Comparison of ENCODE assay signal across 24 cellular contexts in genomic region chr5:15791859-15792258, GRCh38.
DNase-seq lines count a peak whose midpoint lies in the region; ATAC-seq, FAIRE-seq and TF ChIP-seq lines count a peak whose summit lies in the region.
"Had no signal": no experiment of that assay in that cellular context is flagged by ENCODE, and none has a peak within 500 bp of the region (broad histone marks: within the 10 kb centered on the region; RNA-seq: fewer than 3 reads in every experiment).

No MANE protein-coding gene starts in this region.

- ATAC-seq in GM21786 (IDR thresholded peaks at IDR 0.05; ENCODE audit: unreplicated experiment): no peak
- ATAC-seq: HepG2; right lobe of liver; stimulated activated naive CD8-positive, alpha-beta T cell treated with anti-CD3 and anti-CD28 coated beads, Interleukin-15, amount 100 ng/mL, for 72 hours; WTC11 had no signal

- peak; percentile 38 for DNase-seq in GM04503 (ENCODE audit: low read depth)
- peak; percentile 69 for DNase-seq in astrocyte (ENCODE audit: low read depth)
- peak; percentile 18 for DNase-seq in fibroblast of villous mesenchyme (ENCODE audit: low read depth)
- no peak for DNase-seq in foreskin melanocyte
- DNase-seq in GDM1 (lab: John Stamatoyannopoulos, UW): no peak
- no peak for DNase-seq in amniotic stem cell (lab: John Stamatoyannopoulos, UW)
- DNase-seq: activated naive CD4-positive, alpha-beta T cell treated with anti-CD3 and anti-CD28 coated beads, Interleukin-2, amount 50 U/mL, for 16 hours; aorta; BE2C; DMS53; effector CD4-positive, alpha-beta T cell; NCI-H1092; NCI-H187 treated with DMSO at 0.1 percent for 48 hours; NCI-H774; right lobe of liver; stimulated activated naive CD8-positive, alpha-beta T cell treated with anti-CD3 and anti-CD28 coated beads, Interleukin-15, amount 100 ng/mL, for 72 hours; transverse colon had no signal

- peaks cover 66% of the 10 kb centered on the region for H4K20me1 ChIP-seq in astrocyte (ENCODE audit: insufficient read depth, low read length)

- H3K4me1 Mint-ChIP-seq in astrocyte (ENCODE audit: low read depth, unreplicated experiment): peaks cover 43% of the 10 kb centered on the region
- H3K4me1 Mint-ChIP-seq: stimulated activated naive CD8-positive, alpha-beta T cell treated with anti-CD3 and anti-CD28 coated beads, Interleukin-15, amount 100 ng/mL, for 72 hours had no signal

- no peak overlapping the region for H3K27ac Mint-ChIP-seq in astrocyte (ENCODE audit: unreplicated experiment)
- H3K27ac Mint-ChIP-seq: nephron, WTC11 had no signal

- peak overlapping the region; percentile 36 for H3K4me2 ChIP-seq in astrocyte (ENCODE audit: low read length)

- H3K36me3 ChIP-seq in astrocyte (ENCODE audit: insufficient read depth, low read length): no peaks in the 10 kb centered on the region
- H3K36me3 ChIP-seq: BE2C, right lobe of liver, transverse colon had no signal

- no peaks in the 10 kb centered on the region for H3K27me3 Mint-ChIP-seq in astrocyte (ENCODE audit: low read depth, unreplicated experiment)
- H3K27me3 Mint-ChIP-seq: stimulated activated naive CD8-positive, alpha-beta T cell treated with anti-CD3 and anti-CD28 coated beads, Interleukin-15, amount 100 ng/mL, for 72 hours had no signal

- H3K4me3 ChIP-seq in astrocyte (ENCODE audit: insufficient read depth, low read depth, low read length) (no peak overlapping the region), fibroblast of villous mesenchyme (ENCODE audit: low read depth, low read length) (no peak overlapping the region)
- H3K4me3 ChIP-seq: right lobe of liver, SK-N-MC, transverse colon had no signal

- H3K4me1 ChIP-seq in astrocyte (ENCODE audit: insufficient read depth, low read length): peaks cover 13% of the 10 kb centered on the region
- H3K4me1 ChIP-seq: right lobe of liver had no signal

- no peaks in the 10 kb centered on the region for H3K9me3 Mint-ChIP-seq in astrocyte (ENCODE audit: unreplicated experiment)
- H3K9me3 Mint-ChIP-seq: nephron; stimulated activated naive CD8-positive, alpha-beta T cell treated with anti-CD3 and anti-CD28 coated beads, Interleukin-15, amount 100 ng/mL, for 72 hours had no signal

- no peaks in the 10 kb centered on the region for H3K9me3 ChIP-seq in astrocyte (ENCODE audit: insufficient read depth, low read depth, low read length)
- H3K9me3 ChIP-seq: BE2C, right lobe of liver, transverse colon had no signal

- H3K27ac ChIP-seq in astrocyte (ENCODE audit: low read depth, low read length): no peak overlapping the region
- H3K27ac ChIP-seq: right lobe of liver, SK-N-MC, transverse colon had no signal

- H3K27me3 ChIP-seq in astrocyte (ENCODE audit: insufficient read depth, low read length): no peaks in the 10 kb centered on the region
- H3K27me3 ChIP-seq: BE2C, right lobe of liver, transverse colon had no signal

- peaks cover 8% of the 10 kb centered on the region for H3K79me2 ChIP-seq in astrocyte (ENCODE audit: insufficient read depth, low read length)

- no peak overlapping the region for H2AFZ ChIP-seq in astrocyte (ENCODE audit: low read depth, low read length)

- no peak for FAIRE-seq in astrocyte (lab: Jason Lieb, UNC)
- FAIRE-seq: GM19239, HepG2, keratinocyte had no signal

- H3K36me3 Mint-ChIP-seq in astrocyte (ENCODE audit: low read depth, unreplicated experiment): no peaks in the 10 kb centered on the region

- H3K9ac ChIP-seq in astrocyte (ENCODE audit: low read length): no peak overlapping the region

- TF ChIP-seq CTCF in astrocyte (IDR thresholded peaks at IDR 0.05; ENCODE audit: insufficient read depth, low read depth, low read length): no peak
- TF ChIP-seq CTCF in fibroblast of villous mesenchyme (IDR thresholded peaks at IDR 0.05; ENCODE audit: insufficient read depth, low read depth, low read length): no peak

- no peak overlapping the region for H3K4me3 Mint-ChIP-seq in astrocyte (ENCODE audit: unreplicated experiment)
- H3K4me3 Mint-ChIP-seq: nephron; stimulated activated naive CD8-positive, alpha-beta T cell treated with anti-CD3 and anti-CD28 coated beads, Interleukin-15, amount 100 ng/mL, for 72 hours; WTC11 had no signal

Comparison
In these comparisons a context has a peak if more than half of its experiments do, and no peak if none do; other contexts are left out.
1. DNase-seq: peak in GM04503 (single experiment), astrocyte (single experiment) and fibroblast of villous mesenchyme (single experiment); none in foreskin melanocyte (single experiment), GDM1 (single experiment) and amniotic stem cell (single experiment).